ENCODE assay signal across 13 cellular contexts in genomic region chr20:62891111-62891510, GRCh38. TPM values are rescaled to one million over a fixed set of nuclear protein-coding genes. Genes with fewer than 3 reads are reported as not detected.
A peak's percentile ranks its signal among the peaks of the same experiment; 100 is the strongest.
DNase-seq lines count a peak whose midpoint lies in the region; ATAC-seq lines count a peak whose summit lies in the region.
"Had no signal": no experiment of that assay in that cellular context is flagged by ENCODE, and none has a peak within 500 bp of the region (broad histone marks: within the 10 kb centered on the region; RNA-seq: fewer than 3 reads in every experiment).

No MANE protein-coding gene starts in this region.

- H3K27ac Mint-ChIP-seq in T-cell, result peak overlapping the region; percentile 52 to 87
- peak overlapping the region; percentile 71 for H3K27ac Mint-ChIP-seq in activated naive CD4-positive, alpha-beta T cell treated with anti-CD3 and anti-CD28 coated beads, Interleukin-2, amount 50 U/mL, for 24 hours
- peak overlapping the region; percentile 59 to 93 (median 88) for H3K27ac Mint-ChIP-seq in naive thymus-derived CD8-positive, alpha-beta T cell

- peaks cover 71% of the 10 kb centered on the region for H3K36me3 Mint-ChIP-seq in T-cell
- peaks cover 19% of the 10 kb centered on the region for H3K36me3 Mint-ChIP-seq in activated naive CD4-positive, alpha-beta T cell treated with anti-CD3 and anti-CD28 coated beads, Interleukin-2, amount 50 U/mL, for 24 hours
- peaks cover 0 to 87% (median 44%) of the 10 kb centered on the region in 3 donors for H3K36me3 Mint-ChIP-seq in naive thymus-derived CD8-positive, alpha-beta T cell

- no peaks in the 10 kb centered on the region for H3K9me3 Mint-ChIP-seq in T-cell
- H3K9me3 Mint-ChIP-seq in activated naive CD4-positive, alpha-beta T cell treated with anti-CD3 and anti-CD28 coated beads, Interleukin-2, amount 50 U/mL, for 24 hours, result no peaks in the 10 kb centered on the region
- no peaks in the 10 kb centered on the region for H3K9me3 Mint-ChIP-seq in naive thymus-derived CD8-positive, alpha-beta T cell
- H3K9me3 Mint-ChIP-seq: activated T-helper 2 cell treated with anti-CD3 and anti-CD28 coated beads, Interferon-gamma antibody, Interleukin-2, Interleukin-4, amounts not matched to agents 10 μg/mL and 5 μg/mL and 100 μg/mL, durations not matched to agents 14 hours and 24 hours and 36 hours had no signal

- DNase-seq in NCI-H2171 treated with DMSO at 0.1 percent for 48 hours (lab: John Stamatoyannopoulos, UW) (peak; percentile 19), NCI-H2171 (lab: John Stamatoyannopoulos, UW) (no peak), T-cell (peak in 26 of 34 experiments; percentile 19 to 65 (median 38)), cerebellar cortex (ENCODE audit: low spot score) (no peak), NCI-H69 (lab: John Stamatoyannopoulos, UW) (no peak)
- peak in 5 of 10 donors; percentile 35 to 56 (median 47) for DNase-seq in naive thymus-derived CD8-positive, alpha-beta T cell
- no peak for DNase-seq in NK-92 treated with Interleukin-12 subunit alpha and Interleukin-12 subunit beta, amount 100 ng/mL, for 24 hours (lab: John Stamatoyannopoulos, UW)
- DNase-seq: left ventricle myocardium inferior, NCI-H526 treated with DMSO at 0.1 percent for 48 hours, Right ventricle myocardium superior, sigmoid colon had no signal

- CTCF ChIA-PET in T-cell (lab: Charles Lee), result interaction anchor here (0.6 to 1.9 kb wide), 3 partner anchors 9 to 29 kb away, joined by 3 to 6 read pairs (median 5); no protein-coding TSS in a partner anchor

- H3K27me3 Mint-ChIP-seq in T-cell, result no peaks in the 10 kb centered on the region
- no peaks in the 10 kb centered on the region for H3K27me3 Mint-ChIP-seq in activated naive CD4-positive, alpha-beta T cell treated with anti-CD3 and anti-CD28 coated beads, Interleukin-2, amount 50 U/mL, for 24 hours
- H3K27me3 Mint-ChIP-seq in naive thymus-derived CD8-positive, alpha-beta T cell, result no peaks in the 10 kb centered on the region

- POLR2A ChIA-PET in T-cell (lab: Charles Lee), result interaction anchor here in 1 of 2 donors (1.2 kb wide), 1 partner anchor 11 kb away, joined by 3 read pairs; no protein-coding TSS in a partner anchor
- POLR2A ChIA-PET in naive thymus-derived CD8-positive, alpha-beta T cell (lab: Charles Lee), result interaction anchor here (1.8 kb wide), 1 partner anchor 8 kb away, joined by 5 read pairs; no protein-coding TSS in a partner anchor

- peaks cover 7 to 51% (median 27%) of the 10 kb centered on the region in 3 donors for H3K4me1 Mint-ChIP-seq in T-cell
- peaks cover 54% of the 10 kb centered on the region for H3K4me1 Mint-ChIP-seq in activated naive CD4-positive, alpha-beta T cell treated with anti-CD3 and anti-CD28 coated beads, Interleukin-2, amount 50 U/mL, for 24 hours
- peaks cover 5 to 49% (median 29%) of the 10 kb centered on the region in 4 donors for H3K4me1 Mint-ChIP-seq in naive thymus-derived CD8-positive, alpha-beta T cell

- peak overlapping the region in 2 of 3 donors; percentile 7 to 72 for H3K4me3 Mint-ChIP-seq in T-cell
- peak overlapping the region; percentile 60 for H3K4me3 Mint-ChIP-seq in activated naive CD4-positive, alpha-beta T cell treated with anti-CD3 and anti-CD28 coated beads, Interleukin-2, amount 50 U/mL, for 24 hours
- peak overlapping the region; percentile 11 to 74 (median 54) for H3K4me3 Mint-ChIP-seq in naive thymus-derived CD8-positive, alpha-beta T cell

- peak; percentile 67 to 82 (median 74) for ATAC-seq in T-cell (replicated peaks in 1 of 4)
- peak; percentile 68 for ATAC-seq in naive thymus-derived CD8-positive, alpha-beta T cell

RNA-seq across cellular contexts. Expression of gene TCFL5, which starts 29.5 kb away (rescaled TPM):
- total RNA-seq in T-cell, result 10 to 100 TPM in 2 of 5 donors, 1 to 10 TPM in 3; 5.0 to 12.7 (median 8.5) TPM
- 10 to 100 TPM; 13.2 to 13.4 TPM for total RNA-seq in naive thymus-derived CD8-positive, alpha-beta T cell
- 1 to 10 TPM; 1.0 to 2.1 (median 1.5) TPM for polyA plus RNA-seq in naive thymus-derived CD8-positive, alpha-beta T cell

RNA-seq across cellular contexts. Expression of gene DIDO1, which starts 35.2 kb away (rescaled TPM):
- 100 to 1,000 TPM in 3 of 5 donors, 10 to 100 TPM in 2; 70.5 to 116 (median 113) TPM for total RNA-seq in T-cell
- total RNA-seq in naive thymus-derived CD8-positive, alpha-beta T cell, result 100 to 1,000 TPM; 125 to 132 TPM
- polyA plus RNA-seq in naive thymus-derived CD8-positive, alpha-beta T cell, result 10 to 100 TPM; 26.8 to 45.8 (median 39.7) TPM

RNA-seq across cellular contexts. Expression of gene GID8, which starts 46.8 kb away (rescaled TPM):
- total RNA-seq in T-cell, result 10 to 100 TPM; 33.1 to 43.4 (median 41.2) TPM
- 10 to 100 TPM; 57.7 to 61.2 TPM for total RNA-seq in naive thymus-derived CD8-positive, alpha-beta T cell
- polyA plus RNA-seq in naive thymus-derived CD8-positive, alpha-beta T cell, result 10 to 100 TPM; 20.2 to 24.4 (median 21.1) TPM

Comparison
In these comparisons a context has a peak if more than half of its experiments do, and no peak if none do; other contexts are left out.
1. DNase-seq: peak in NCI-H2171 treated with DMSO at 0.1 percent for 48 hours (single experiment) and T-cell (26 of 34); none in NCI-H2171 (single experiment), NK-92 treated with Interleukin-12 subunit alpha and Interleukin-12 subunit beta, amount 100 ng/mL, for 24 hours (single experiment), cerebellar cortex (single experiment) and NCI-H69 (single experiment).
2. Peak in every context shown above with its lines, with median percentiles within 50 percentile points of each other: H3K27ac Mint-ChIP-seq and H3K4me3 Mint-ChIP-seq.